8 cellular contexts compared by ENCODE assay signal in genomic region chr16:68328151-68328859, GRCh38. TPM values are rescaled to one million over a fixed set of nuclear protein-coding genes. Genes with fewer than 3 reads are reported as not detected.
DNase-seq lines count a peak whose midpoint lies in the region; ATAC-seq and TF ChIP-seq lines count a peak whose summit lies in the region.

No MANE protein-coding gene starts in this region.

- no peak overlapping the region for H3K4me3 Mint-ChIP-seq in activated T-cell treated with anti-CD3 and anti-CD28 coated beads, Interleukin-2, amount 50 U/mL, for 24 hours
- H3K4me3 Mint-ChIP-seq in natural killer cell: no peak overlapping the region
- no peak overlapping the region for H3K4me3 Mint-ChIP-seq in stimulated activated naive B cell treated with anti-CD40 and anti-IgM and Interleukin-4, amounts not matched to agents 10 μg/mL and 1 μg/mL and 100 μg/mL, for 72 hours

- DNase-seq in PC-9: peak; percentile 75 to 88
- DNase-seq in activated T-cell treated with anti-CD3 and anti-CD28 coated beads, Interleukin-2, amount 50 U/mL, for 24 hours: peak; percentile 80
- DNase-seq in esophagus squamous epithelium (lab: John Stamatoyannopoulos, UW): no peak
- peak; percentile 66 for DNase-seq in natural killer cell
- peak; percentile 71 for DNase-seq in stimulated activated naive B cell treated with anti-CD40 and anti-IgM and Interleukin-4, amounts not matched to agents 10 μg/mL and 1 μg/mL and 100 μg/mL, for 72 hours

- H3K9ac ChIP-seq in KMS-11: no peak overlapping the region

- no peaks in the 10 kb centered on the region for H3K9me3 Mint-ChIP-seq in activated T-cell treated with anti-CD3 and anti-CD28 coated beads, Interleukin-2, amount 50 U/mL, for 24 hours
- no peaks in the 10 kb centered on the region for H3K9me3 Mint-ChIP-seq in natural killer cell
- no peaks in the 10 kb centered on the region for H3K9me3 Mint-ChIP-seq in stimulated activated naive B cell treated with anti-CD40 and anti-IgM and Interleukin-4, amounts not matched to agents 10 μg/mL and 1 μg/mL and 100 μg/mL, for 72 hours

- H3K27me3 Mint-ChIP-seq in activated T-cell treated with anti-CD3 and anti-CD28 coated beads, Interleukin-2, amount 50 U/mL, for 24 hours: no peaks in the 10 kb centered on the region
- H3K27me3 Mint-ChIP-seq in natural killer cell (ENCODE audit: low read depth in 2 of 2): no peaks in the 10 kb centered on the region
- no peaks in the 10 kb centered on the region for H3K27me3 Mint-ChIP-seq in stimulated activated naive B cell treated with anti-CD40 and anti-IgM and Interleukin-4, amounts not matched to agents 10 μg/mL and 1 μg/mL and 100 μg/mL, for 72 hours

- H3K79me2 ChIP-seq in KMS-11 (ENCODE audit: insufficient read depth, low read depth) (no peaks in the 10 kb centered on the region), PC-9 (ENCODE audit: low read depth) (no peaks in the 10 kb centered on the region)

- H3K4me1 ChIP-seq in KMS-11 (ENCODE audit: low read depth, poor library complexity, severe bottlenecking) (peaks cover 58% of the 10 kb centered on the region), PC-9 (replicated peaks; ENCODE audit: insufficient read depth) (peaks cover 6% of the 10 kb centered on the region), esophagus squamous epithelium (peaks cover 0 to 30% (median 11%) of the 10 kb centered on the region in 3 donors)

- TF ChIP-seq CTCF in C4-2B (conservative IDR thresholded peaks at IDR 0.05) (peak; percentile 89), KMS-11 (conservative IDR thresholded peaks at IDR 0.05; ENCODE audit: low read depth, low read length) (peak; percentile 92), PC-9 (conservative IDR thresholded peaks at IDR 0.05) (peak; percentile 91), esophagus squamous epithelium (IDR thresholded peaks at IDR 0.05) (peak; percentile 77 to 97 (median 94)), natural killer cell (IDR thresholded peaks at IDR 0.05) (peak; percentile 92)

- H4K20me1 ChIP-seq in KMS-11 (ENCODE audit: insufficient read depth) (no peaks in the 10 kb centered on the region), PC-9 (ENCODE audit: insufficient read depth) (no peaks in the 10 kb centered on the region)

- H3F3A ChIP-seq in PC-9 (ENCODE audit: insufficient read depth, low read depth): peaks cover 6% of the 10 kb centered on the region; the same call in 1 of the 2 replicates

- intact Hi-C loops in PC-9 (cut with micrococcal nuclease; ENCODE audit: unreplicated experiment) (loop anchor here (1.0 to 2.0 kb wide), 4 partner anchors 63 to 807 kb away; no protein-coding TSS in a partner anchor), esophagus squamous epithelium (cut with DNase I) (loop anchor here (2.0 kb wide), 1 partner anchor 68 kb away; no protein-coding TSS in a partner anchor), natural killer cell (cut with micrococcal nuclease) (loop anchor here (1.0 kb wide), 1 partner anchor 67 kb away; no protein-coding TSS in a partner anchor)

- no peaks in the 10 kb centered on the region for H3K9me3 ChIP-seq in PC-9 (ENCODE audit: insufficient read depth, low read depth)
- no peaks in the 10 kb centered on the region for H3K9me3 ChIP-seq in esophagus squamous epithelium

- ATAC-seq in GM19328 (IDR thresholded peaks at IDR 0.05; ENCODE audit: unreplicated experiment) (peak; percentile 65), natural killer cell (peak; percentile 93 to 100 (median 100))
- peak; percentile 93 to 94 for ATAC-seq in stimulated activated naive B cell treated with anti-CD40 and anti-IgM and Interleukin-4, amounts not matched to agents 10 μg/mL and 1 μg/mL and 100 μg/mL, for 72 hours (replicated peaks)

- POLR2A ChIA-PET in PC-9 (lab: Charles Lee; ENCODE audit: unreplicated experiment): interaction anchor here (0.5 to 0.8 kb wide), 4 partner anchors 9 to 807 kb away, joined by 3 to 4 read pairs (median 4); no protein-coding TSS in a partner anchor

- H2AFZ ChIP-seq in KMS-11 (ENCODE audit: low read depth): no peak overlapping the region
- H2AFZ ChIP-seq in PC-9: no peak overlapping the region

- H3K4me2 ChIP-seq in KMS-11 (peak overlapping the region; percentile 31; the same call in 1 of the 2 replicates), PC-9 (peak overlapping the region; percentile 41; the same call in 1 of the 2 replicates)

- CTCF ChIA-PET in PC-9 (lab: Charles Lee): interaction anchor here (0.6 to 1.0 kb wide), 5 partner anchors 64 to 777 kb away, joined by 4 to 12 read pairs (median 9); partner anchors contain the start of genes HAS3 and SLC7A6

- peaks cover 27% of the 10 kb centered on the region for H3K4me1 Mint-ChIP-seq in activated T-cell treated with anti-CD3 and anti-CD28 coated beads, Interleukin-2, amount 50 U/mL, for 24 hours (ENCODE audit: low read depth)
- peaks cover 6% of the 10 kb centered on the region in 2 donors for H3K4me1 Mint-ChIP-seq in natural killer cell
- H3K4me1 Mint-ChIP-seq in stimulated activated naive B cell treated with anti-CD40 and anti-IgM and Interleukin-4, amounts not matched to agents 10 μg/mL and 1 μg/mL and 100 μg/mL, for 72 hours: peaks cover 14 to 24% of the 10 kb centered on the region in 2 donors

- WGBS in esophagus squamous epithelium, 2 donors: 24 to 30% methylated on average over 13 of the region's 13 CpGs

- no peak for TF ChIP-seq POLR2A in esophagus squamous epithelium (IDR thresholded peaks at IDR 0.05)

- H3K4me3 ChIP-seq in KMS-11 (IDR thresholded peaks at IDR 0.05; ENCODE audit: insufficient read depth, low read depth, low read length) (no peak overlapping the region), PC-9 (no peak overlapping the region), esophagus squamous epithelium (no peak overlapping the region)

- H3K36me3 ChIP-seq in KMS-11 (ENCODE audit: insufficient read depth): no peaks in the 10 kb centered on the region
- H3K36me3 ChIP-seq in PC-9 (ENCODE audit: low read depth): 0 out of 2 replicates have a peak, but pooled peaks cover 6% of the 10 kb centered on the region
- peaks cover 0 to 75% (median 4%) of the 10 kb centered on the region in 3 donors for H3K36me3 ChIP-seq in esophagus squamous epithelium

- no TSS peak for BruUV-seq in PC-9 (replicated peaks; lab: Mats Ljungman, UMichigan)

- H3K27ac ChIP-seq in C4-2B: no peak overlapping the region
- no peak overlapping the region for H3K27ac ChIP-seq in KMS-11
- 0 out of 2 replicates have a peak overlapping the region, but pooled peaks have one; percentile 25 for H3K27ac ChIP-seq in PC-9
- H3K27ac ChIP-seq in esophagus squamous epithelium: no peak overlapping the region

- no peaks in the 10 kb centered on the region for H3K9me2 ChIP-seq in PC-9 (ENCODE audit: insufficient read depth)

- H3K27ac Mint-ChIP-seq in activated T-cell treated with anti-CD3 and anti-CD28 coated beads, Interleukin-2, amount 50 U/mL, for 24 hours: no peak overlapping the region
- H3K27ac Mint-ChIP-seq in natural killer cell: peak overlapping the region in 1 of 2 donors; percentile 4
- no peak overlapping the region for H3K27ac Mint-ChIP-seq in stimulated activated naive B cell treated with anti-CD40 and anti-IgM and Interleukin-4, amounts not matched to agents 10 μg/mL and 1 μg/mL and 100 μg/mL, for 72 hours

- H3K36me3 Mint-ChIP-seq in activated T-cell treated with anti-CD3 and anti-CD28 coated beads, Interleukin-2, amount 50 U/mL, for 24 hours (ENCODE audit: low read depth): peaks cover 85% of the 10 kb centered on the region
- H3K36me3 Mint-ChIP-seq in natural killer cell: no peaks in the 10 kb centered on the region
- peaks cover 23 to 37% of the 10 kb centered on the region in 2 donors for H3K36me3 Mint-ChIP-seq in stimulated activated naive B cell treated with anti-CD40 and anti-IgM and Interleukin-4, amounts not matched to agents 10 μg/mL and 1 μg/mL and 100 μg/mL, for 72 hours

- H3K27me3 ChIP-seq in KMS-11 (ENCODE audit: insufficient read depth, low read depth) (no peaks in the 10 kb centered on the region), PC-9 (ENCODE audit: insufficient read depth, low read depth) (no peaks in the 10 kb centered on the region), esophagus squamous epithelium (no peaks in the 10 kb centered on the region)

RNA-seq across cellular contexts. Expression of gene PRMT7, which starts 17.5 kb away (rescaled TPM):
- total RNA-seq in PC-9 (2021) (47.5 and 65.7 TPM in 2 replicates), esophagus squamous epithelium (10 to 100 TPM; 15.2 to 35.7 (median 21.2) TPM), natural killer cell (10 to 100 TPM; 60.7 to 84.7 (median 68.2) TPM)

RNA-seq across cellular contexts. Expression of gene SLC7A6OS, which starts 17.6 kb away (rescaled TPM):
- total RNA-seq in PC-9 (2021): 14.2 and 17.2 TPM in 2 replicates
- 10 to 100 TPM in 1 of 4 donors, 1 to 10 TPM in 3; 4.5 to 16.2 (median 6.7) TPM for total RNA-seq in esophagus squamous epithelium
- total RNA-seq in natural killer cell: 10 to 100 TPM; 46.3 to 57.3 (median 56.1) TPM
